In genomic region chr6:29656798-29657197, GRCh38 we compare ENCODE assay signal across 28 cellular contexts. TPM values are rescaled to one million over a fixed set of nuclear protein-coding genes. Genes with fewer than 3 reads are reported as not detected.
DNase-seq lines count a peak whose midpoint lies in the region; ATAC-seq lines count a peak whose summit lies in the region.
"Had no signal": no experiment of that assay in that cellular context is flagged by ENCODE, and none has a peak within 500 bp of the region (broad histone marks: within the 10 kb centered on the region; RNA-seq: fewer than 3 reads in every experiment).

MOG (plus strand) TSS chr6:29657092; CDS start chr6:29657210, 118 bp downstream.

- no peaks in the 10 kb centered on the region for H3K36me3 ChIP-seq in HUES6 (ENCODE audit: control insufficient read depth, insufficient read depth, low read length)
- H3K36me3 ChIP-seq: ovary, uterus had no signal

- H3K4me3 ChIP-seq in HUES6 (ENCODE audit: low read depth, low read length): no peak within 1 kb of the TSS
- H3K4me3 ChIP-seq: ovary, uterus had no signal

- intact Hi-C loops in left ventricle myocardium superior (cut with micrococcal nuclease): no loop called here

- H3K27me3 ChIP-seq in HUES6 (ENCODE audit: control insufficient read depth, insufficient read depth, low read length): no peaks in the 10 kb centered on the region
- H3K27me3 ChIP-seq: ovary, uterus had no signal

- peak; percentile 36 for ATAC-seq in left ventricle myocardium superior
- ATAC-seq in HG03095 (IDR thresholded peaks at IDR 0.05; ENCODE audit: unreplicated experiment): no peak
- no peak for ATAC-seq in HG02571 (IDR thresholded peaks at IDR 0.05; ENCODE audit: unreplicated experiment)
- ATAC-seq: activated T-cell treated with anti-CD3 and anti-CD28 coated beads, Interleukin-2, amount 50 U/mL, for 4 hours; naive thymus-derived CD4-positive, alpha-beta T cell; sciatic nerve had no signal

- 0 out of 2 replicates have a peak within 1 kb of the TSS, but pooled peaks have one; percentile 14 for H3K27ac ChIP-seq in HUES6 (ENCODE audit: low read depth, low read length)
- H3K27ac ChIP-seq in caudate nucleus (ENCODE audit: low read depth, low read length): peak within 1 kb of the TSS; percentile 99
- H3K27ac ChIP-seq: HL-60, ovary, uterus had no signal

- peaks cover 37% of the 10 kb centered on the region for H3K4me1 ChIP-seq in HUES6 (ENCODE audit: control insufficient read depth, insufficient read depth, low read length)
- H3K4me1 ChIP-seq: Caco-2, uterus had no signal

- DNase-seq in caudate nucleus (lab: John Stamatoyannopoulos, UW) (peak in 59 of 61 donors; percentile 47 to 96 (median 87)), left ventricle myocardium superior (no peak), occipital lobe (lab: John Stamatoyannopoulos, UW) (peak; percentile 81), OCI-M2 (lab: John Stamatoyannopoulos, UW; ENCODE audit: unreplicated experiment) (no peak), NCI-H774 (lab: John Stamatoyannopoulos, UW) (no peak)
- DNase-seq: activated CD4-positive, CD25-positive, alpha-beta regulatory T cell treated with anti-CD3 and anti-CD28 coated beads, Interleukin-2, amount 50 U/mL, for 72 hours; activated CD8-positive, alpha-beta memory T cell treated with anti-CD3 and anti-CD28 coated beads for 24 hours; activated naive CD4-positive, alpha-beta T cell treated with anti-CD3 and anti-CD28 coated beads, Interleukin-2, amount 10 ng/mL, durations not matched to agents 7 days and 5 days; activated T-cell treated with anti-CD3 and anti-CD28 coated beads, Interleukin-2, amount 50 U/mL, for 4 hours; aorta; Caco-2; cerebellar nuclear complex; effector CD4-positive, alpha-beta T cell; foreskin melanocyte; HFFc6; kidney glomerular epithelial cell; naive thymus-derived CD4-positive, alpha-beta T cell; NCI-H1417; NCI-H2107; NCI-H524; ovary; uterus had no signal

- no peak within 1 kb of the TSS for H3K9ac ChIP-seq in HUES6 (ENCODE audit: low read length)

- no peaks in the 10 kb centered on the region for H3K9me3 ChIP-seq in HUES6 (ENCODE audit: control insufficient read depth, insufficient read depth, low read depth, low read length)
- H3K9me3 ChIP-seq: Caco-2, ovary, uterus had no signal

RNA-seq across cellular contexts. Expression of gene MOG, which starts in this region (rescaled TPM):
- 5.4 TPM for total RNA-seq in left ventricle myocardium superior
- total RNA-seq in occipital lobe: not detected
- total RNA-seq: A673; activated T-cell treated with anti-CD3 and anti-CD28 coated beads, Interleukin-2, amount 50 U/mL, for 4 hours; aorta; Caco-2; HFFc6; naive thymus-derived CD4-positive, alpha-beta T cell; sciatic nerve; uterus had no signal

Comparison
In these comparisons a context has a peak if more than half of its experiments do, and no peak if none do; other contexts are left out.
1. Peak in DNase-seq in occipital lobe; RNA of the gene not detected or under 1 TPM.
2. DNase-seq: peak in caudate nucleus (59 of 61); none in left ventricle myocardium superior (single experiment), OCI-M2 (single experiment) and NCI-H774 (single experiment).